In genomic region chr11:34243620-34244493, GRCh38 we compare ENCODE assay signal across 8 cellular contexts.
DNase-seq lines count a peak whose midpoint lies in the region; ATAC-seq and TF ChIP-seq lines count a peak whose summit lies in the region.

No MANE protein-coding gene starts in this region.

- ATAC-seq in GM18520 (IDR thresholded peaks at IDR 0.05; ENCODE audit: unreplicated experiment) (peak; percentile 75), GM23338 (peak; percentile 30), gastroesophageal sphincter (no peak)

- no peak for TF ChIP-seq EP300 in gastroesophageal sphincter (IDR thresholded peaks at IDR 0.05)

- WGBS in gastroesophageal sphincter (ENCODE audit: low coverage in 1 of 2), 2 donors = 59 to 72% methylated on average over 3 to 5 of the region's 7 CpGs

- no peak overlapping the region for H3K4me3 Mint-ChIP-seq in GM23338

- no peaks in the 10 kb centered on the region for H3K36me3 Mint-ChIP-seq in GM23338 (ENCODE audit: low read depth)

- no peaks in the 10 kb centered on the region for H3K27me3 ChIP-seq in GM23338 (ENCODE audit: insufficient read depth)
- no peaks in the 10 kb centered on the region for H3K27me3 ChIP-seq in mucosa of stomach (ENCODE audit: control insufficient read depth, insufficient read depth, low read length)
- no peaks in the 10 kb centered on the region for H3K27me3 ChIP-seq in gastroesophageal sphincter

- H2AFZ ChIP-seq in GM23338 = no peak overlapping the region

- H3K27me3 Mint-ChIP-seq in GM23338 (ENCODE audit: insufficient read depth, low read depth, poor library complexity) = peaks cover 2% of the 10 kb centered on the region

- no peaks in the 10 kb centered on the region; the same call in 1 of the 2 replicates for H3K79me2 ChIP-seq in GM23338 (replicated peaks; ENCODE audit: insufficient read depth)

- no peak overlapping the region for H3K27ac ChIP-seq in GM23338 (ENCODE audit: low read depth)
- H3K27ac ChIP-seq in gastroesophageal sphincter = no peak overlapping the region

- no peaks in the 10 kb centered on the region for H3K9me3 Mint-ChIP-seq in GM23338

- H3K4me1 ChIP-seq in GM23338 (ENCODE audit: insufficient read depth) (peaks cover 20% of the 10 kb centered on the region), mucosa of stomach (ENCODE audit: control insufficient read depth, insufficient read depth, low read length) (peaks cover 35% of the 10 kb centered on the region), gastroesophageal sphincter (peaks cover 0 to 14% (median 0%) of the 10 kb centered on the region in 3 donors)

- H3K36me3 ChIP-seq in GM23338 (ENCODE audit: insufficient read depth) (no peaks in the 10 kb centered on the region), mucosa of stomach (ENCODE audit: control insufficient read depth, insufficient read depth, low read length) (no peaks in the 10 kb centered on the region), gastroesophageal sphincter (no peaks in the 10 kb centered on the region)

- no peaks in the 10 kb centered on the region for H3K9me3 ChIP-seq in mucosa of stomach (ENCODE audit: control insufficient read depth, low read length)
- H3K9me3 ChIP-seq in gastroesophageal sphincter = no peaks in the 10 kb centered on the region

- H4K20me1 ChIP-seq in GM23338 (replicated peaks; ENCODE audit: insufficient read depth) = no peaks in the 10 kb centered on the region

- DNase-seq in GM23338 (ENCODE audit: low spot score) (no peak), HuH-7 (ENCODE audit: low spot score) (peak; percentile 33), amniotic epithelial cell (ENCODE audit: low read depth) (peak; percentile 82), NCI-H510A (lab: John Stamatoyannopoulos, UW) (no peak), cerebellar cortex (ENCODE audit: low spot score) (no peak)

- no peaks in the 10 kb centered on the region for H3K9me2 ChIP-seq in GM23338 (ENCODE audit: insufficient read depth)

- TF ChIP-seq CTCF in GM23338 (conservative IDR thresholded peaks at IDR 0.05; ENCODE audit: low read depth in 2 of 2) (no peak), gastroesophageal sphincter (IDR thresholded peaks at IDR 0.05) (no peak)

- no peak overlapping the region for H3K27ac Mint-ChIP-seq in GM23338

- H3K4me3 ChIP-seq in GM23338 = no peak overlapping the region
- no peak overlapping the region for H3K4me3 ChIP-seq in mucosa of stomach (ENCODE audit: low read length)
- H3K4me3 ChIP-seq in gastroesophageal sphincter = no peak overlapping the region

- peak overlapping the region; percentile 11 for H3K9ac ChIP-seq in mucosa of stomach (ENCODE audit: low read length)

- H3F3A ChIP-seq in GM23338 (replicated peaks; ENCODE audit: low read depth) = no peaks in the 10 kb centered on the region

- no peak overlapping the region for H3K4me2 ChIP-seq in GM23338

- H3K4me1 Mint-ChIP-seq in GM23338 = peaks cover 25% of the 10 kb centered on the region

- no peak for TF ChIP-seq POLR2A in gastroesophageal sphincter (IDR thresholded peaks at IDR 0.05)

TF ChIP-seq in GM23338, 12 proteins besides CTCF, POLR2A, EP300 and RAD21:
- no peak for TF ChIP-seq NANOG (IDR thresholded peaks at IDR 0.05; ENCODE audit: borderline replicate concordance)
- no peak for TF ChIP-seq ZNF114 (CRISPR knock-in tag; IDR thresholded peaks at IDR 0.05)
- no peak for TF ChIP-seq CREB1 (CRISPR knock-in tag; IDR thresholded peaks at IDR 0.05; ENCODE audit: low read depth)
- TF ChIP-seq POLR2AphosphoS5 (IDR thresholded peaks at IDR 0.05; ENCODE audit: low read depth) = no peak
- no peak for TF ChIP-seq ZNF331 (CRISPR knock-in tag; IDR thresholded peaks at IDR 0.05; ENCODE audit: low read depth)
- TF ChIP-seq STAT1 (IDR thresholded peaks at IDR 0.05; ENCODE audit: unreplicated experiment) = no peak
- no peak for TF ChIP-seq ZNF462 (CRISPR knock-in tag; IDR thresholded peaks at IDR 0.05)
- no peak for TF ChIP-seq JUNB (IDR thresholded peaks at IDR 0.05; ENCODE audit: unreplicated experiment)
- no peak for TF ChIP-seq EZH2 (IDR thresholded peaks at IDR 0.05; ENCODE audit: low read depth, unreplicated experiment)
- TF ChIP-seq, protein P1, sequence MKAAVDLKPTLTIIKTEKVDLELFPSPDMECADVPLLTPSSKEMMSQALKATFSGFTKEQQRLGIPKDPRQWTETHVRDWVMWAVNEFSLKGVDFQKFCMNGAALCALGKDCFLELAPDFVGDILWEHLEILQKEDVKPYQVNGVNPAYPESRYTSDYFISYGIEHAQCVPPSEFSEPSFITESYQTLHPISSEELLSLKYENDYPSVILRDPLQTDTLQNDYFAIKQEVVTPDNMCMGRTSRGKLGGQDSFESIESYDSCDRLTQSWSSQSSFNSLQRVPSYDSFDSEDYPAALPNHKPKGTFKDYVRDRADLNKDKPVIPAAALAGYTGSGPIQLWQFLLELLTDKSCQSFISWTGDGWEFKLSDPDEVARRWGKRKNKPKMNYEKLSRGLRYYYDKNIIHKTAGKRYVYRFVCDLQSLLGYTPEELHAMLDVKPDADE (IDR thresholded peaks at IDR 0.05) = no peak

Comparison
In these comparisons a context has a peak if more than half of its experiments do, and no peak if none do; other contexts are left out.
1. DNase-seq: peak in HuH-7 (single experiment) and amniotic epithelial cell (single experiment); none in GM23338 (single experiment), NCI-H510A (single experiment) and cerebellar cortex (single experiment).